Comparison of ENCODE assay signal across 19 cellular contexts in genomic region chrX:418927-419729, GRCh38.
"Had no signal": no experiment of that assay in that cellular context is flagged by ENCODE, and none has a peak within 500 bp of the region (broad histone marks: within the 10 kb centered on the region; RNA-seq: fewer than 3 reads in every experiment).

No MANE protein-coding gene starts in this region.

- H3K4me1 ChIP-seq: prostate gland, suprapubic skin had no signal

- H3K4me3 ChIP-seq: hepatocyte, prostate gland, suprapubic skin had no signal

- H3K36me3 ChIP-seq: prostate gland, suprapubic skin, WERI-Rb-1 had no signal

- ATAC-seq: activated CD4-positive, alpha-beta T cell treated with anti-CD3 and anti-CD28 coated beads for 36 hours; activated CD8-positive, alpha-beta T cell treated with anti-CD3 and anti-CD28 coated beads for 36 hours; activated T-cell treated with anti-CD3 and anti-CD28 coated beads, Interleukin-2, amount 50 U/mL, for 72 hours; naive thymus-derived CD8-positive, alpha-beta T cell; sciatic nerve had no signal

- H3K27me3 ChIP-seq: hepatocyte had no signal

- H3K9me3 ChIP-seq: prostate gland, suprapubic skin had no signal

- DNase-seq: activated CD4-positive, alpha-beta T cell treated with anti-CD3 and anti-CD28 coated beads for 36 hours; activated CD8-positive, alpha-beta memory T cell treated with anti-CD3 and anti-CD28 coated beads, Interleukin-2, amount 50 U/mL, for 4 hours; activated CD8-positive, alpha-beta T cell treated with anti-CD3 and anti-CD28 coated beads for 36 hours; activated gamma-delta T cell treated with Interleukin-2 at 50 U/mL for 16 hours; activated naive CD8-positive, alpha-beta T cell treated with anti-CD3 and anti-CD28 coated beads for 36 hours; activated T-cell treated with anti-CD3 and anti-CD28 coated beads, Interleukin-2, amount 50 U/mL, for 72 hours; cerebellar nuclear complex; dermis blood vessel endothelial cell; erythroblast; occipital lobe; stimulated activated CD4-positive, alpha-beta T cell treated with anti-CD3 and anti-CD28 coated beads, Interleukin-2, amount 100 ng/mL, for 24 hours; stimulated activated naive CD4-positive, alpha-beta T cell; T1000; WERI-Rb-1 had no signal

- H3K27ac ChIP-seq: hepatocyte, prostate gland, suprapubic skin, WERI-Rb-1 had no signal
